In genomic region chr21:16211339-16212303, GRCh38 we compare ENCODE assay signal across 13 cellular contexts.
A peak's percentile ranks its signal among the peaks of the same experiment; 100 is the strongest.
DNase-seq lines count a peak whose midpoint lies in the region; ATAC-seq and TF ChIP-seq lines count a peak whose summit lies in the region.
"Had no signal": no experiment of that assay in that cellular context is flagged by ENCODE, and none has a peak within 500 bp of the region (broad histone marks: within the 10 kb centered on the region; RNA-seq: fewer than 3 reads in every experiment).

No MANE protein-coding gene starts in this region.

- H3K36me3 Mint-ChIP-seq in nephron (ENCODE audit: low read depth), result peaks cover 20% of the 10 kb centered on the region

- no peaks in the 10 kb centered on the region for H3K9me3 Mint-ChIP-seq in nephron
- H3K9me3 Mint-ChIP-seq: activated T-helper 2 cell treated with anti-CD3 and anti-CD28 coated beads, Interferon-gamma antibody, Interleukin-2, Interleukin-4, amounts not matched to agents 10 μg/mL and 5 μg/mL and 100 μg/mL, durations not matched to agents 14 hours and 24 hours and 36 hours; stimulated activated naive CD8-positive, alpha-beta T cell treated with anti-CD3 and anti-CD28 coated beads, Interleukin-15, amount 100 ng/mL, for 72 hours had no signal

- intact Hi-C loops in mucosa of descending colon (cut with DNase I, micrococcal nuclease), result no loop called here

- no peak for TF ChIP-seq CTCF in VCaP (conservative IDR thresholded peaks at IDR 0.05)
- no peak for TF ChIP-seq CTCF in nephron (IDR thresholded peaks at IDR 0.05; ENCODE audit: unreplicated experiment in 3 of 3)
- no peak for TF ChIP-seq CTCF in mucosa of descending colon (IDR thresholded peaks at IDR 0.05)

- H3K27ac ChIP-seq in VCaP (peak overlapping the region; percentile 93), urinary bladder (ENCODE audit: low read depth) (peak overlapping the region; percentile 38)
- H3K27ac ChIP-seq: WERI-Rb-1 had no signal

- H3K36me3 ChIP-seq in urinary bladder (ENCODE audit: insufficient read depth) (no peaks in the 10 kb centered on the region), mucosa of descending colon (ENCODE audit: low read depth) (no peaks in the 10 kb centered on the region)
- H3K36me3 ChIP-seq: WERI-Rb-1 had no signal

- H3K27me3 Mint-ChIP-seq in nephron (ENCODE audit: low read depth), result no peaks in the 10 kb centered on the region
- H3K27me3 Mint-ChIP-seq: stimulated activated naive CD8-positive, alpha-beta T cell treated with anti-CD3 and anti-CD28 coated beads, Interleukin-15, amount 100 ng/mL, for 72 hours had no signal

- H3K4me1 Mint-ChIP-seq in nephron, result peaks cover 67% of the 10 kb centered on the region
- H3K4me1 Mint-ChIP-seq: stimulated activated naive CD8-positive, alpha-beta T cell treated with anti-CD3 and anti-CD28 coated beads, Interleukin-15, amount 100 ng/mL, for 72 hours had no signal

- H3K4me3 ChIP-seq in urinary bladder (ENCODE audit: low read depth, low read length) (no peak overlapping the region), mucosa of descending colon (no peak overlapping the region)

- ATAC-seq in mucosa of descending colon, result no peak
- ATAC-seq in HG02870 (IDR thresholded peaks at IDR 0.05; ENCODE audit: unreplicated experiment), result no peak
- ATAC-seq: stimulated activated naive CD8-positive, alpha-beta T cell treated with anti-CD3 and anti-CD28 coated beads, Interleukin-15, amount 100 ng/mL, for 72 hours had no signal

- H3K4me1 ChIP-seq in urinary bladder (ENCODE audit: insufficient read depth) (no peaks in the 10 kb centered on the region), mucosa of descending colon (ENCODE audit: low read depth) (no peaks in the 10 kb centered on the region)

- H3K27ac Mint-ChIP-seq in nephron, result peak overlapping the region; percentile 70 to 95 (median 93)
- H3K27ac Mint-ChIP-seq: activated T-helper 2 cell treated with anti-CD3 and anti-CD28 coated beads, Interferon-gamma antibody, Interleukin-2, Interleukin-4, amounts not matched to agents 10 μg/mL and 5 μg/mL and 100 μg/mL, durations not matched to agents 14 hours and 24 hours and 36 hours; stimulated activated naive CD8-positive, alpha-beta T cell treated with anti-CD3 and anti-CD28 coated beads, Interleukin-15, amount 100 ng/mL, for 72 hours had no signal

- DNase-seq in fibroblast of peridontal ligament (ENCODE audit: extremely low read depth), result peak; percentile 40
- no peak for DNase-seq in stimulated activated CD4-positive, alpha-beta T cell treated with anti-CD3 and anti-CD28 coated beads, Interleukin-2, amount 100 ng/mL, for 24 hours
- no peak for DNase-seq in mucosa of descending colon
- no peak for DNase-seq in NCI-H1092 (lab: John Stamatoyannopoulos, UW)
- DNase-seq: effector CD4-positive, alpha-beta T cell; NCI-H1930; stimulated activated naive CD8-positive, alpha-beta T cell treated with anti-CD3 and anti-CD28 coated beads, Interleukin-15, amount 100 ng/mL, for 72 hours; WERI-Rb-1 had no signal

- 22% methylated on average over 7 of the region's 7 CpGs for WGBS in urinary bladder

- H3K9me3 ChIP-seq in mucosa of descending colon, result no peaks in the 10 kb centered on the region

- peak overlapping the region; percentile 10 to 74 (median 70) for H3K4me3 Mint-ChIP-seq in nephron
- H3K4me3 Mint-ChIP-seq: stimulated activated naive CD8-positive, alpha-beta T cell treated with anti-CD3 and anti-CD28 coated beads, Interleukin-15, amount 100 ng/mL, for 72 hours had no signal
